Comparison of ENCODE assay signal across 26 cellular contexts in the genomic region with DNA sequence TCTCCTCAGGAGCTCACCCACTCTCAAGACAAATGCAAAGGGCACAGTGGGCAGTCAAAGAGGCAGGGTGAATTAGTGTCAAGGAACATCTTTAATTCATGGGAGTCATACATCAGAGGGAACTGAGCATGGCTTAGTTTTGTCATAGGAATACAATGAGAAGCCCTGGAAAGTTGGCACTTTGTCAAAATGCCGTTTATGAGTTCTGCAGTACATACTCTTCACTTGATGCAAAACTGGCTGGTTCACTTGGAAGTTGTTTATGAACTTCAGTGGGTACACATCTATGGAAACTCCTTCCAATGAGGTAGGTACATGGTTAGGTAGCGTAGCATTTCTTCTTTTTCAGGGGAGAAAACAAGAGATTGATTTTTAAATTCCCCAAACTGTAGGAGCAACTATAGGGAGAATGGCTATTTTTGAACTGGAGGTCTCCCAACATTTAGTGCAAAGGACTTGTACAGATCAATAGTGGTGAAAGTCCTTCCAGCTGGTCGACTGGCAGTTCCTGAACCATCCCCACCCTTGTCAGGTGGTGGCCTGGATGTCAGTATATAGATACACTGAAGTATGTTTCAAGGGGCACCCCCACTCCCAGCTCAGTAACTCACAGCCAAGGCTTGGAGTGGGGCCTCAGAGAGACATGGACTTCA.
DNase-seq lines count a peak whose midpoint lies in the region; ATAC-seq, FAIRE-seq and TF ChIP-seq lines count a peak whose summit lies in the region.
"Had no signal": no experiment of that assay in that cellular context is flagged by ENCODE, and none has a peak within 500 bp of the region (broad histone marks: within the 10 kb centered on the region; RNA-seq: fewer than 3 reads in every experiment).

No MANE protein-coding gene starts in this region.

- no peak overlapping the region for H3K23ac ChIP-seq in trophoblast cell (ENCODE audit: low read length)

- ATAC-seq in left lobe of liver (peak; percentile 84), HG02759 (IDR thresholded peaks at IDR 0.05; ENCODE audit: unreplicated experiment) (no peak)
- ATAC-seq: Panc1 had no signal

- H3K36me3 ChIP-seq in bronchial epithelial cell (ENCODE audit: control insufficient read depth, insufficient read depth, low read length) (no peaks in the 10 kb centered on the region), trophoblast cell (ENCODE audit: control insufficient read depth in 1 of 2, insufficient read depth in 2 of 2, low read length in 2 of 2) (no peaks in the 10 kb centered on the region), Peyer's patch (no peaks in the 10 kb centered on the region)
- H3K36me3 ChIP-seq: BLaER1 treated with 17β-estradiol and CSF1 and Interleukin-3, amounts not matched to agents 10 nM and 100 nM; MG63 had no signal

- H2BK12ac ChIP-seq in trophoblast cell (ENCODE audit: low read length): no peak overlapping the region

- no peak overlapping the region for H3K14ac ChIP-seq in trophoblast cell (ENCODE audit: low read length)

- H3K9ac ChIP-seq in trophoblast cell (ENCODE audit: low read length): no peak overlapping the region
- H3K9ac ChIP-seq: BLaER1 treated with 17β-estradiol and CSF1 and Interleukin-3, amounts not matched to agents 10 nM and 100 nM; GM23248 had no signal

- H2AFZ ChIP-seq in trophoblast cell (ENCODE audit: insufficient read depth, low read length, poor library complexity): no peak overlapping the region
- H2AFZ ChIP-seq: GM23248 had no signal

- no CpG with 5 or more reads among the region's 3 CpGs for WGBS in trophoblast cell (ENCODE audit: extremely low coverage, insufficient coverage, insufficient read length)

- H3K9me3 ChIP-seq in trophoblast cell (ENCODE audit: insufficient read depth, low read depth, low read length) (no peaks in the 10 kb centered on the region), Peyer's patch (no peaks in the 10 kb centered on the region)
- H3K9me3 ChIP-seq: BLaER1 treated with 17β-estradiol and CSF1 and Interleukin-3, amounts not matched to agents 10 nM and 100 nM; MG63 had no signal

- no peak for TF ChIP-seq CTCF in LNCaP clone FGC (IDR thresholded peaks at IDR 0.05; ENCODE audit: control insufficient read depth, extremely low read depth, insufficient read depth)
- TF ChIP-seq CTCF in bronchial epithelial cell (IDR thresholded peaks at IDR 0.05; ENCODE audit: insufficient read depth, low read length, severe bottlenecking): no peak
- no peak for TF ChIP-seq CTCF in Peyer's patch (IDR thresholded peaks at IDR 0.05)

- H3K27me3 ChIP-seq in bronchial epithelial cell (ENCODE audit: control insufficient read depth, insufficient read depth, low read length) (no peaks in the 10 kb centered on the region), trophoblast cell (ENCODE audit: insufficient read depth, low read length) (no peaks in the 10 kb centered on the region), Peyer's patch (no peaks in the 10 kb centered on the region)
- H3K27me3 ChIP-seq: BLaER1 treated with 17β-estradiol and CSF1 and Interleukin-3, amounts not matched to agents 10 nM and 100 nM; MG63 had no signal

- no peak overlapping the region for H4K12ac ChIP-seq in trophoblast cell (ENCODE audit: low read depth, low read length)

- peak overlapping the region; percentile 37 for H4K91ac ChIP-seq in trophoblast cell (ENCODE audit: low read depth, low read length)

- H3K4me3 ChIP-seq in LNCaP clone FGC (ENCODE audit: low read depth, low read length) (no peak overlapping the region), bronchial epithelial cell (ENCODE audit: low read depth, low read length) (no peak overlapping the region), trophoblast cell (ENCODE audit: low read depth, low read length) (no peak overlapping the region), Peyer's patch (no peak overlapping the region)
- H3K4me3 ChIP-seq: BLaER1 treated with 17β-estradiol and CSF1 and Interleukin-3, amounts not matched to agents 10 nM and 100 nM; GM23248; MG63; SK-N-MC had no signal

- H3K18ac ChIP-seq in trophoblast cell (ENCODE audit: low read length): no peak overlapping the region

- peak; percentile 55 for FAIRE-seq in bronchial epithelial cell (lab: Jason Lieb, UNC)
- FAIRE-seq: A204.1, HTR-8/SVneo had no signal

- H3K4me2 ChIP-seq in trophoblast cell (ENCODE audit: low read length): no peak overlapping the region
- H3K4me2 ChIP-seq: BLaER1 treated with 17β-estradiol and CSF1 and Interleukin-3, amounts not matched to agents 10 nM and 100 nM had no signal

- no peaks in the 10 kb centered on the region for H3K79me1 ChIP-seq in trophoblast cell (ENCODE audit: low read length)

- H3K4ac ChIP-seq in trophoblast cell (ENCODE audit: low read depth, low read length): no peak overlapping the region

- no peak overlapping the region for H2BK5ac ChIP-seq in trophoblast cell (ENCODE audit: low read depth, low read length, poor library complexity)

- H2BK120ac ChIP-seq in trophoblast cell (ENCODE audit: insufficient read depth, low read length, poor library complexity): no peak overlapping the region

- no peaks in the 10 kb centered on the region for H3K4me1 ChIP-seq in trophoblast cell (ENCODE audit: control insufficient read depth in 1 of 2, insufficient read depth in 2 of 2, low read length in 2 of 2)
- H3K4me1 ChIP-seq in Peyer's patch: no peaks in the 10 kb centered on the region

- no peak overlapping the region for H3K27ac ChIP-seq in trophoblast cell (ENCODE audit: low read depth, low read length)
- no peak overlapping the region for H3K27ac ChIP-seq in Peyer's patch
- H3K27ac ChIP-seq: BLaER1 treated with 17β-estradiol and CSF1 and Interleukin-3, amounts not matched to agents 10 nM and 100 nM; GM23248; SK-N-MC had no signal

- H4K8ac ChIP-seq in trophoblast cell (ENCODE audit: low read depth, low read length): no peak overlapping the region

- H3K79me2 ChIP-seq in trophoblast cell (ENCODE audit: control insufficient read depth, insufficient read depth, low read length, poor library complexity): no peaks in the 10 kb centered on the region

- H2AK5ac ChIP-seq in trophoblast cell (ENCODE audit: low read length): no peak overlapping the region

- peak; percentile 60 for DNase-seq in LNCaP clone FGC (ENCODE audit: low read depth)
- no peak for DNase-seq in bronchial epithelial cell (ENCODE audit: low read depth)
- no peak for DNase-seq in left lobe of liver (ENCODE audit: low spot score)
- no peak for DNase-seq in trophoblast cell
- no peak for DNase-seq in Peyer's patch
- no peak for DNase-seq in RPMI8226
- DNase-seq: CD4-positive, alpha-beta memory T cell; COR-L47; DMS53; GM23248; H7; KBM-7; MG63; NCI-H1105 treated with DMSO at 0.1 percent for 48 hours; NCI-H146; NCI-H1930; NCI-H2107; NCI-H524; NCI-H82; SIG-M5 had no signal

- no peak for TF ChIP-seq POLR2A in Peyer's patch (IDR thresholded peaks at IDR 0.05)
